ENCODE assay signal across 12 cellular contexts in the genomic region with DNA sequence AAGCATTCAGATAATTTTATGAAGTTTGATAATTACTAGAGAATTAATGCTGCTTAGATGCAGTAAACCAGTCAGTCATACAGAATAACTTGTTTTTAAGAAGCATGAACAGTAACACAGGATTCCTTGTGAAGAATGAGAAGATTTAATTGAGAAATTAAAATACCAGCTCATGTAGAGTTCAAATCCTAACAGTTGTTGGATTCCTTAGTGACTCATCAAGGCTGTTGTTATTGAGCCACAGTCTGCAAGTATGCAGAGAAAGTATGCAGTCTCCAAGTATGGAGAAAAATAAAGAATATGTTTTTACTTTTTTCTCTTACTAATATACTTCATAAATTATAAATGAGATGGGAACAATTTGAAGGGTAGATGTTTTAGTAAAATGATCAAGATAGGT. TPM values are rescaled to one million over a fixed set of nuclear protein-coding genes. Genes with fewer than 3 reads are reported as not detected.
DNase-seq lines count a peak whose midpoint lies in the region; ATAC-seq and TF ChIP-seq lines count a peak whose summit lies in the region.
"Had no signal": no experiment of that assay in that cellular context is flagged by ENCODE, and none has a peak within 500 bp of the region (broad histone marks: within the 10 kb centered on the region; RNA-seq: fewer than 3 reads in every experiment).

No MANE protein-coding gene starts in this region.

- H3K4me1 Mint-ChIP-seq in H9 (peaks cover 29 to 35% of the 10 kb centered on the region in 2 experiments), WTC11 (peaks cover 37% of the 10 kb centered on the region)

- H4K91ac ChIP-seq in H9 (ENCODE audit: insufficient read length, low read depth, low read length) = no peak overlapping the region

- no peak overlapping the region for H2BK20ac ChIP-seq in H9 (ENCODE audit: low read depth, low read length, poor library complexity, severe bottlenecking)

- H3K14ac ChIP-seq in H9 (ENCODE audit: insufficient read depth, low read length) = no peak overlapping the region

- H3K27me3 Mint-ChIP-seq in H9 (ENCODE audit: low read depth) (no peaks in the 10 kb centered on the region), WTC11 (ENCODE audit: low read depth) (no peaks in the 10 kb centered on the region; the same call in 1 of the 2 replicates)

- H3K9me3 Mint-ChIP-seq in H9 (peaks cover 4 to 11% of the 10 kb centered on the region in 2 experiments; a peak in 3 of 5 replicates), WTC11 (peaks cover 16% of the 10 kb centered on the region)
- H3K9me3 Mint-ChIP-seq: activated naive CD4-positive, alpha-beta T cell treated with anti-CD3 and anti-CD28 coated beads for 36 hours had no signal

- H3K23me2 ChIP-seq in H9 (ENCODE audit: insufficient read length, low read depth, low read length, poor library complexity, severe bottlenecking) = no peaks in the 10 kb centered on the region

- no peak overlapping the region for H2BK12ac ChIP-seq in H9 (ENCODE audit: insufficient read length, low read depth, low read length)

- DNase-seq in H9 (no peak), fibroblast of the conjunctiva (ENCODE audit: low read depth) (peak; percentile 42), stromal cell of bone marrow (ENCODE audit: low read depth) (peak; percentile 38), WTC11 (ENCODE audit: low spot score) (no peak), head of caudate nucleus (no peak)
- DNase-seq: activated naive CD4-positive, alpha-beta T cell treated with anti-CD3 and anti-CD28 coated beads for 36 hours had no signal

- H2BK5ac ChIP-seq in H9 (ENCODE audit: insufficient read length, low read length) = no peak overlapping the region

- POLR2A ChIA-PET in WTC11 (lab: Charles Lee) = interaction anchor here (0.7 kb wide), 1 partner anchor 26 kb away, joined by 5 read pairs; no protein-coding TSS in a partner anchor

- no peak overlapping the region for H3K4me3 Mint-ChIP-seq in H9
- H3K4me3 Mint-ChIP-seq in WTC11 = no peak overlapping the region
- H3K4me3 Mint-ChIP-seq: activated naive CD4-positive, alpha-beta T cell treated with anti-CD3 and anti-CD28 coated beads for 36 hours had no signal

- no peak overlapping the region for H3K4me2 ChIP-seq in H9 (ENCODE audit: insufficient read depth, insufficient read length, low read length)

- H3K27ac ChIP-seq in H9 (ENCODE audit: insufficient read length, low read depth, low read length) = no peak overlapping the region
- H3K27ac ChIP-seq: HL-60, prostate gland had no signal

- H2BK120ac ChIP-seq in H9 (ENCODE audit: low read depth, low read length, poor library complexity, severe bottlenecking) = no peak overlapping the region

- H3K27ac Mint-ChIP-seq in H9 = peak overlapping the region in 2 of 3 experiments; percentile 22 to 89; a peak in 3 of 7 replicates
- no peak overlapping the region for H3K27ac Mint-ChIP-seq in WTC11
- H3K27ac Mint-ChIP-seq: activated naive CD4-positive, alpha-beta T cell treated with anti-CD3 and anti-CD28 coated beads for 36 hours had no signal

- H4K20me1 ChIP-seq in H9 (ENCODE audit: control insufficient read depth, insufficient read depth, insufficient read length) = no peaks in the 10 kb centered on the region

- H2BK15ac ChIP-seq in H9 (ENCODE audit: low read depth, low read length) = no peak overlapping the region

- no peak overlapping the region for H3K18ac ChIP-seq in H9 (ENCODE audit: insufficient read length, low read depth, low read length)

- H2AK5ac ChIP-seq in H9 (ENCODE audit: insufficient read length, low read length) = no peak overlapping the region

- intact Hi-C loops in head of caudate nucleus (cut with DNase I) = no loop called here

- H3K9ac ChIP-seq in H9 (ENCODE audit: extremely low read depth, insufficient read length, low read length) = no peak overlapping the region

- no peak overlapping the region for H4K8ac ChIP-seq in H9 (replicated peaks; ENCODE audit: insufficient read length, low read depth, low read length)

- TF ChIP-seq CTCF in H9 (conservative IDR thresholded peaks at IDR 0.05) = no peak
- TF ChIP-seq CTCF in WTC11 (IDR thresholded peaks at IDR 0.05) = no peak

- no peaks in the 10 kb centered on the region for H3K4me1 ChIP-seq in H9 (ENCODE audit: insufficient read depth, low read length)
- H3K4me1 ChIP-seq: prostate gland had no signal

- no peak overlapping the region for H3K56ac ChIP-seq in H9 (ENCODE audit: insufficient read length, low read depth, low read length)

- no peaks in the 10 kb centered on the region for H3K27me3 ChIP-seq in H9 (ENCODE audit: insufficient read depth, low read length)

- no peak overlapping the region for H3K23ac ChIP-seq in H9 (ENCODE audit: insufficient read length, low read depth, low read length)

- H3K4ac ChIP-seq in H9 (ENCODE audit: low read depth, low read length) = no peak overlapping the region

- peaks cover 0 to 17% (median 5%) of the 10 kb centered on the region in 3 experiments; a peak in 4 of 7 replicates for H3K36me3 Mint-ChIP-seq in H9 (ENCODE audit: insufficient read depth in 1 of 3, low read depth in 3 of 3)
- H3K36me3 Mint-ChIP-seq in WTC11 = peaks cover 12% of the 10 kb centered on the region

- CTCF ChIA-PET in WTC11 (lab: Charles Lee) = interaction anchor here (1.1 to 2.0 kb wide), 3 partner anchors 9 to 328 kb away, joined by 3 to 13 read pairs (median 5); no protein-coding TSS in a partner anchor

- no peaks in the 10 kb centered on the region for H3K9me3 ChIP-seq in H9 (ENCODE audit: control insufficient read depth, low read depth, low read length)
- H3K9me3 ChIP-seq: prostate gland had no signal

- ATAC-seq in SK-N-SH treated with all-trans-retinoic acid at 6 μM for 48 hours = peak; percentile 95
- no peak for ATAC-seq in HG02759 (IDR thresholded peaks at IDR 0.05; ENCODE audit: unreplicated experiment)
- no peak; the same call in 1 of the 2 replicates for ATAC-seq in WTC11
- no peak for ATAC-seq in GM19397 (IDR thresholded peaks at IDR 0.05; ENCODE audit: unreplicated experiment)
- ATAC-seq: Right ventricle myocardium inferior had no signal

- no peak overlapping the region for H3T11ph ChIP-seq in H9 (ENCODE audit: low read length)

- no peak overlapping the region for H2AFZ ChIP-seq in H9 (ENCODE audit: low read length)

- no peaks in the 10 kb centered on the region for H3K79me1 ChIP-seq in H9 (ENCODE audit: insufficient read depth, low read depth, low read length, poor library complexity, severe bottlenecking)

- no peaks in the 10 kb centered on the region for H3K79me2 ChIP-seq in H9 (ENCODE audit: insufficient read depth, low read length)

- no peak overlapping the region for H4K5ac ChIP-seq in H9 (ENCODE audit: insufficient read length, low read depth, low read length)

TF ChIP-seq in SK-N-SH treated with all-trans-retinoic acid at 6 μM for 48 hours, 23 proteins besides CTCF, POLR2A, EP300 and RAD21:
- TF ChIP-seq ZC3H10 (CRISPR knock-in tag; IDR thresholded peaks at IDR 0.05) (no peak), ISL1 (CRISPR knock-in tag; IDR thresholded peaks at IDR 0.05) (peak; percentile 64)

TF ChIP-seq in WTC11, 78 proteins besides CTCF, POLR2A, EP300 and RAD21:
- no peak for TF ChIP-seq CREM (CRISPR knock-in tag; IDR thresholded peaks at IDR 0.05)
TF ChIP-seq in WTC11: peak in this region for 0.

RNA-seq across cellular contexts. Expression of a gene that starts 30.2 kb away (rescaled TPM):
- total RNA-seq in H9 (2021) (0.42 and 0.79 TPM in 2 replicates), WTC11 (2021) (0.07 to 0.11 TPM (median 0.11 TPM) in 3 replicates)
- total RNA-seq: activated naive CD4-positive, alpha-beta T cell treated with anti-CD3 and anti-CD28 coated beads for 36 hours had no signal

RNA-seq across cellular contexts. Expression of a gene that starts 43.3 kb away (rescaled TPM):
- 70.4 and 72.1 TPM in 2 replicates for total RNA-seq in H9 (2021)
- total RNA-seq in WTC11 (2021) = 2.1 to 3.4 TPM (median 3.1 TPM) in 3 replicates
- total RNA-seq: activated naive CD4-positive, alpha-beta T cell treated with anti-CD3 and anti-CD28 coated beads for 36 hours; prostate gland; Right ventricle myocardium inferior had no signal

Comparison
In these comparisons a context has a peak if more than half of its experiments do, and no peak if none do; other contexts are left out.
1. DNase-seq: peak in fibroblast of the conjunctiva (single experiment) and stromal cell of bone marrow (single experiment); none in H9 (single experiment), WTC11 (single experiment) and head of caudate nucleus (0 of 42).
2. RNA of a gene that starts 43.3 kb away (total RNA-seq): 70.4 to 72.1 TPM in H9; 2.1 to 3.4 TPM in WTC11; every median in the first group is over 10 times any median in the second.